1 cellular context compared by ENCODE assay signal in the genomic region with DNA sequence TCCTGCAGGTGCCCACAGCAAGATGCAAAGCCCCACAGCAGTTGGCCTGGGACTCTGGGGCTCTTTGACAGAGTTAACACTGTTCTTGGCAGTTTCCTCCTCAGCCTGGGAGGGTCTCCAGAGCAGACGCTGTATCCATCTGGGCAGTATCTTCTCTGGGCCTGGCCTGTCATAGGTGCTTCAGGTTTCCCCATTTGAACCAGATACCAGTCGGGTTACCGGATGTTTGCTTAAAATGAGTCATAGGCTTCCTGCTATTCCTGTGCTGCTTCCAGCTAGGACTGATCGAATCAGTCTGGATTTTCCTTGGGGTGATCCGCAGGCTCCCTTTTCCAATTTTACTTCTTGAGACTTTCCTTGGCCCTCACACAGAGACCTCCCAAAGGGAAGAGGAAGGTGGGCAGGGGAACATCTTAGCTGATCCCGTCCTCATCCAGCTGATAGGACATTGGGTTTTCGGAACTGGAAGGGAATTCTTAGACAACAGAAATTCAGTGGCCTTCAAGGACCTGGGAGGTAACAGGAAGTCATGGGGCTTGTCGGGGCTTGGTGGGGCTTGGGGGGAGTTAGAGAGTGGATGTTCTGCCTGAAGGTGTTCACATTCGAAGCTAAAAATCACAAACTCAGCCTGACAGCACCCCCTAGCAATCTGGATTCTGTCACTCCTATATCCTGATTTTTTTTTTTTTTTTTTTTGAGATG.
TF ChIP-seq lines count a peak whose summit lies in the region.

No MANE protein-coding gene starts in this region.

TF ChIP-seq in HepG2, 621 proteins besides CTCF, POLR2A, EP300 and RAD21 (continued from another document and continues in another):
- TF ChIP-seq, protein P1, sequence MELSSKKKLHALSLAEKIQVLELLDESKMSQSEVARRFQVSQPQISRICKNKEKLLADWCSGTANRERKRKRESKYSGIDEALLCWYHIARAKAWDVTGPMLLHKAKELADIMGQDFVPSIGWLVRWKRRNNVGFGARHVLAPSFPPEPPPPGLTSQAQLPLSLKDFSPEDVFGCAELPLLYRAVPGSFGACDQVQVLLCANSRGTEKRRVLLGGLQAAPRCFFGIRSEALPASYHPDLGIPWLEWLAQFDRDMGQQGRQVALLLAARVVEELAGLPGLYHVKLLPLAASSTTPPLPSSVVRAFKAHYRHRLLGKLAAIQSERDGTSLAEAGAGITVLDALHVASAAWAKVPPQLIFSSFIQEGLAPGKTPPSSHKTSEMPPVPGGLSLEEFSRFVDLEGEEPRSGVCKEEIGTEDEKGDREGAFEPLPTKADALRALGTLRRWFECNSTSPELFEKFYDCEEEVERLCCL (CRISPR knock-in tag; IDR thresholded peaks at IDR 0.05; ENCODE audit: borderline replicate concordance), result no peak
- no peak for TF ChIP-seq RBM39 (IDR thresholded peaks at IDR 0.05; ENCODE audit: low read depth, low read length, poor library complexity, severe bottlenecking)
- TF ChIP-seq PHF21A (CRISPR knock-in tag; IDR thresholded peaks at IDR 0.05), result no peak; the same call in 1 of the 2 replicates
- TF ChIP-seq, protein P2, sequence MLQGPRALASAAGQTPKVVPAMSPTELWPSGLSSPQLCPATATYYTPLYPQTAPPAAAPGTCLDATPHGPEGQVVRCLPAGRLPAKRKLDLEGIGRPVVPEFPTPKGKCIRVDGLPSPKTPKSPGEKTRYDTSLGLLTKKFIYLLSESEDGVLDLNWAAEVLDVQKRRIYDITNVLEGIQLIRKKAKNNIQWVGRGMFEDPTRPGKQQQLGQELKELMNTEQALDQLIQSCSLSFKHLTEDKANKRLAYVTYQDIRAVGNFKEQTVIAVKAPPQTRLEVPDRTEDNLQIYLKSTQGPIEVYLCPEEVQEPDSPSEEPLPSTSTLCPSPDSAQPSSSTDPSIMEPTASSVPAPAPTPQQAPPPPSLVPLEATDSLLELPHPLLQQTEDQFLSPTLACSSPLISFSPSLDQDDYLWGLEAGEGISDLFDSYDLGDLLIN (CRISPR knock-in tag; IDR thresholded peaks at IDR 0.05; ENCODE audit: borderline replicate concordance), result no peak
- no peak for TF ChIP-seq ZBTB38 (CRISPR knock-in tag; IDR thresholded peaks at IDR 0.05)
- TF ChIP-seq SRY (CRISPR knock-in tag; IDR thresholded peaks at IDR 0.05), result no peak
- no peak for TF ChIP-seq REL (CRISPR knock-in tag; conservative IDR thresholded peaks at IDR 0.05)
- TF ChIP-seq ZNF598 (CRISPR knock-in tag; IDR thresholded peaks at IDR 0.05; ENCODE audit: borderline replicate concordance), result 0 out of 2 replicates have a peak, but pooled peaks have one; percentile 47
- TF ChIP-seq ZSCAN31 (CRISPR knock-in tag; IDR thresholded peaks at IDR 0.05; ENCODE audit: low read depth), result no peak
- no peak for TF ChIP-seq KLF11 (CRISPR knock-in tag; IDR thresholded peaks at IDR 0.05)
- no peak for TF ChIP-seq ZNF747 (CRISPR knock-in tag; IDR thresholded peaks at IDR 0.05; ENCODE audit: borderline replicate concordance)
- no peak for TF ChIP-seq NBN (conservative IDR thresholded peaks at IDR 0.05)
- TF ChIP-seq ZNF629 (CRISPR knock-in tag; conservative IDR thresholded peaks at IDR 0.05), result no peak
- TF ChIP-seq SALL2 (CRISPR knock-in tag; IDR thresholded peaks at IDR 0.05), result no peak
- no peak for TF ChIP-seq ZC3H13 (CRISPR knock-in tag; IDR thresholded peaks at IDR 0.05)
- TF ChIP-seq ZNF30 (CRISPR knock-in tag; IDR thresholded peaks at IDR 0.05), result no peak
- TF ChIP-seq ZNF841 (CRISPR knock-in tag; IDR thresholded peaks at IDR 0.05; ENCODE audit: borderline replicate concordance), result no peak
- TF ChIP-seq, protein P3, sequence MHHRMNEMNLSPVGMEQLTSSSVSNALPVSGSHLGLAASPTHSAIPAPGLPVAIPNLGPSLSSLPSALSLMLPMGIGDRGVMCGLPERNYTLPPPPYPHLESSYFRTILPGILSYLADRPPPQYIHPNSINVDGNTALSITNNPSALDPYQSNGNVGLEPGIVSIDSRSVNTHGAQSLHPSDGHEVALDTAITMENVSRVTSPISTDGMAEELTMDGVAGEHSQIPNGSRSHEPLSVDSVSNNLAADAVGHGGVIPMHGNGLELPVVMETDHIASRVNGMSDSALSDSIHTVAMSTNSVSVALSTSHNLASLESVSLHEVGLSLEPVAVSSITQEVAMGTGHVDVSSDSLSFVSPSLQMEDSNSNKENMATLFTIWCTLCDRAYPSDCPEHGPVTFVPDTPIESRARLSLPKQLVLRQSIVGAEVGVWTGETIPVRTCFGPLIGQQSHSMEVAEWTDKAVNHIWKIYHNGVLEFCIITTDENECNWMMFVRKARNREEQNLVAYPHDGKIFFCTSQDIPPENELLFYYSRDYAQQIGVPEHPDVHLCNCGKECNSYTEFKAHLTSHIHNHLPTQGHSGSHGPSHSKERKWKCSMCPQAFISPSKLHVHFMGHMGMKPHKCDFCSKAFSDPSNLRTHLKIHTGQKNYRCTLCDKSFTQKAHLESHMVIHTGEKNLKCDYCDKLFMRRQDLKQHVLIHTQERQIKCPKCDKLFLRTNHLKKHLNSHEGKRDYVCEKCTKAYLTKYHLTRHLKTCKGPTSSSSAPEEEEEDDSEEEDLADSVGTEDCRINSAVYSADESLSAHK (CRISPR knock-in tag; IDR thresholded peaks at IDR 0.05; ENCODE audit: borderline replicate concordance), result no peak
- TF ChIP-seq, protein P4, sequence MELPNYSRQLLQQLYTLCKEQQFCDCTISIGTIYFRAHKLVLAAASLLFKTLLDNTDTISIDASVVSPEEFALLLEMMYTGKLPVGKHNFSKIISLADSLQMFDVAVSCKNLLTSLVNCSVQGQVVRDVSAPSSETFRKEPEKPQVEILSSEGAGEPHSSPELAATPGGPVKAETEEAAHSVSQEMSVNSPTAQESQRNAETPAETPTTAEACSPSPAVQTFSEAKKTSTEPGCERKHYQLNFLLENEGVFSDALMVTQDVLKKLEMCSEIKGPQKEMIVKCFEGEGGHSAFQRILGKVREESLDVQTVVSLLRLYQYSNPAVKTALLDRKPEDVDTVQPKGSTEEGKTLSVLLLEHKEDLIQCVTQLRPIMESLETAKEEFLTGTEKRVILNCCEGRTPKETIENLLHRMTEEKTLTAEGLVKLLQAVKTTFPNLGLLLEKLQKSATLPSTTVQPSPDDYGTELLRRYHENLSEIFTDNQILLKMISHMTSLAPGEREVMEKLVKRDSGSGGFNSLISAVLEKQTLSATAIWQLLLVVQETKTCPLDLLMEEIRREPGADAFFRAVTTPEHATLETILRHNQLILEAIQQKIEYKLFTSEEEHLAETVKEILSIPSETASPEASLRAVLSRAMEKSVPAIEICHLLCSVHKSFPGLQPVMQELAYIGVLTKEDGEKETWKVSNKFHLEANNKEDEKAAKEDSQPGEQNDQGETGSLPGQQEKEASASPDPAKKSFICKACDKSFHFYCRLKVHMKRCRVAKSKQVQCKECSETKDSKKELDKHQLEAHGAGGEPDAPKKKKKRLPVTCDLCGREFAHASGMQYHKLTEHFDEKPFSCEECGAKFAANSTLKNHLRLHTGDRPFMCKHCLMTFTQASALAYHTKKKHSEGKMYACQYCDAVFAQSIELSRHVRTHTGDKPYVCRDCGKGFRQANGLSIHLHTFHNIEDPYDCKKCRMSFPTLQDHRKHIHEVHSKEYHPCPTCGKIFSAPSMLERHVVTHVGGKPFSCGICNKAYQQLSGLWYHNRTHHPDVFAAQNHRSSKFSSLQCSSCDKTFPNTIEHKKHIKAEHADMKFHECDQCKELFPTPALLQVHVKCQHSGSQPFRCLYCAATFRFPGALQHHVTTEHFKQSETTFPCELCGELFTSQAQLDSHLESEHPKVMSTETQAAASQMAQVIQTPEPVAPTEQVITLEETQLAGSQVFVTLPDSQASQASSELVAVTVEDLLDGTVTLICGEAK (IDR thresholded peaks at IDR 0.05), result no peak
- TF ChIP-seq, protein P4 (CRISPR knock-in tag; IDR thresholded peaks at IDR 0.05), result no peak; the same call in 1 of the 2 replicates
- TF ChIP-seq, protein P5, sequence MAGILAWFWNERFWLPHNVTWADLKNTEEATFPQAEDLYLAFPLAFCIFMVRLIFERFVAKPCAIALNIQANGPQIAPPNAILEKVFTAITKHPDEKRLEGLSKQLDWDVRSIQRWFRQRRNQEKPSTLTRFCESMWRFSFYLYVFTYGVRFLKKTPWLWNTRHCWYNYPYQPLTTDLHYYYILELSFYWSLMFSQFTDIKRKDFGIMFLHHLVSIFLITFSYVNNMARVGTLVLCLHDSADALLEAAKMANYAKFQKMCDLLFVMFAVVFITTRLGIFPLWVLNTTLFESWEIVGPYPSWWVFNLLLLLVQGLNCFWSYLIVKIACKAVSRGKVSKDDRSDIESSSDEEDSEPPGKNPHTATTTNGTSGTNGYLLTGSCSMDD (CRISPR knock-in tag; IDR thresholded peaks at IDR 0.05), result no peak
- 0 out of 2 replicates have a peak, but pooled peaks have one; percentile 11 for TF ChIP-seq SIX4 (CRISPR knock-in tag; IDR thresholded peaks at IDR 0.05)
- TF ChIP-seq, protein P6, sequence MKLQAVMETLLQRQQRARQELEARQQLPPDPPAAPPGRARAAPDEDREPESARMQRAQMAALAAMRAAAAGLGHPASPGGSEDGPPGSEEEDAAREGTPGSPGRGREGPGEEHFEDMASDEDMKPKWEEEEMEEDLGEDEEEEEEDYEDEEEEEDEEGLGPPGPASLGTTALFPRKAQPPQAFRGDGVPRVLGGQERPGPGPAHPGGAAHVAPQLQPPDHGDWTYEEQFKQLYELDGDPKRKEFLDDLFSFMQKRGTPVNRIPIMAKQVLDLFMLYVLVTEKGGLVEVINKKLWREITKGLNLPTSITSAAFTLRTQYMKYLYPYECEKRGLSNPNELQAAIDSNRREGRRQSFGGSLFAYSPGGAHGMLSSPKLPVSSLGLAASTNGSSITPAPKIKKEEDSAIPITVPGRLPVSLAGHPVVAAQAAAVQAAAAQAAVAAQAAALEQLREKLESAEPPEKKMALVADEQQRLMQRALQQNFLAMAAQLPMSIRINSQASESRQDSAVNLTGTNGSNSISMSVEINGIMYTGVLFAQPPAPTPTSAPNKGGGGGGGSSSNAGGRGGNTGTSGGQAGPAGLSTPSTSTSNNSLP (IDR thresholded peaks at IDR 0.05; ENCODE audit: low read depth, low read length), result no peak
- TF ChIP-seq ATRX (CRISPR knock-in tag; IDR thresholded peaks at IDR 0.05; ENCODE audit: borderline replicate concordance), result no peak
- no peak for TF ChIP-seq ZFP82 (CRISPR knock-in tag; IDR thresholded peaks at IDR 0.05; ENCODE audit: borderline replicate concordance)
- no peak for TF ChIP-seq RFX5 (IDR thresholded peaks at IDR 0.05; ENCODE audit: low read depth, low read length)
- TF ChIP-seq, protein P7, sequence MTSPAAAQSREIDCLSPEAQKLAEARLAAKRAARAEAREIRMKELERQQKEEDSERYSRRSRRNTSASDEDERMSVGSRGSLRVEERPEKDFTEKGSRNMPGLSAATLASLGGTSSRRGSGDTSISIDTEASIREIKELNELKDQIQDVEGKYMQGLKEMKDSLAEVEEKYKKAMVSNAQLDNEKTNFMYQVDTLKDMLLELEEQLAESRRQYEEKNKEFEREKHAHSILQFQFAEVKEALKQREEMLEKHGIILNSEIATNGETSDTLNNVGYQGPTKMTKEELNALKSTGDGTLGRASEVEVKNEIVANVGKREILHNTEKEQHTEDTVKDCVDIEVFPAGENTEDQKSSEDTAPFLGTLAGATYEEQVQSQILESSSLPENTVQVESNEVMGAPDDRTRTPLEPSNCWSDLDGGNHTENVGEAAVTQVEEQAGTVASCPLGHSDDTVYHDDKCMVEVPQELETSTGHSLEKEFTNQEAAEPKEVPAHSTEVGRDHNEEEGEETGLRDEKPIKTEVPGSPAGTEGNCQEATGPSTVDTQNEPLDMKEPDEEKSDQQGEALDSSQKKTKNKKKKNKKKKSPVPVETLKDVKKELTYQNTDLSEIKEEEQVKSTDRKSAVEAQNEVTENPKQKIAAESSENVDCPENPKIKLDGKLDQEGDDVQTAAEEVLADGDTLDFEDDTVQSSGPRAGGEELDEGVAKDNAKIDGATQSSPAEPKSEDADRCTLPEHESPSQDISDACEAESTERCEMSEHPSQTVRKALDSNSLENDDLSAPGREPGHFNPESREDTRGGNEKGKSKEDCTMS (CRISPR knock-in tag; conservative IDR thresholded peaks at IDR 0.05), result no peak
- 0 out of 2 replicates have a peak, but pooled peaks have one; percentile 22 for TF ChIP-seq ZBTB21 (CRISPR knock-in tag; IDR thresholded peaks at IDR 0.05)
- 0 out of 2 replicates have a peak, but pooled peaks have one; percentile 29 for TF ChIP-seq MIER3 (CRISPR knock-in tag; IDR thresholded peaks at IDR 0.05; ENCODE audit: borderline replicate concordance)
- TF ChIP-seq, protein P8, sequence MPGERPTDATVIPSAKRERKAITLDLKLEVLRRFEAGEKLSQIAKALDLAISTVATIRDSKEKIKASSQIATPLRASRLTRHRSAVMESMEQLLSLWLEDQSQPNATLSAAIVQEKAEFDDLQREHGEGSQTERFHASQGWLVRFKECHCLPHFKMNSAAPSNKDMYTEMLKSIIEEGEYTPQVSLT (CRISPR knock-in tag; IDR thresholded peaks at IDR 0.05; ENCODE audit: borderline replicate concordance, low read depth), result no peak
- no peak for TF ChIP-seq KLF16 (CRISPR knock-in tag; IDR thresholded peaks at IDR 0.05)
- no peak for TF ChIP-seq CHCHD3 (CRISPR knock-in tag; IDR thresholded peaks at IDR 0.05)
- no peak; the same call in 1 of the 2 replicates for TF ChIP-seq ZFP37 (CRISPR knock-in tag; IDR thresholded peaks at IDR 0.05; ENCODE audit: borderline replicate concordance)
- TF ChIP-seq, protein P9, sequence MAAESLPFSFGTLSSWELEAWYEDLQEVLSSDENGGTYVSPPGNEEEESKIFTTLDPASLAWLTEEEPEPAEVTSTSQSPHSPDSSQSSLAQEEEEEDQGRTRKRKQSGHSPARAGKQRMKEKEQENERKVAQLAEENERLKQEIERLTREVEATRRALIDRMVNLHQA (CRISPR knock-in tag; IDR thresholded peaks at IDR 0.05), result no peak
- TF ChIP-seq CBX5 (CRISPR knock-in tag; IDR thresholded peaks at IDR 0.05; ENCODE audit: borderline replicate concordance), result no peak
- peak; percentile 22; the same call in 1 of the 2 replicates for TF ChIP-seq GABPA (IDR thresholded peaks at IDR 0.05; ENCODE audit: low read depth, low read length)
- peak; percentile 84 for TF ChIP-seq GABPA (CRISPR knock-in tag; IDR thresholded peaks at IDR 0.05; ENCODE audit: low read depth)
